In genomic region chr7:159030490-159031134, GRCh38 we compare ENCODE assay signal across 1 cellular context.
TF ChIP-seq lines count a peak whose summit lies in the region.

No MANE protein-coding gene starts in this region.

TF ChIP-seq in SK-N-SH, 30 proteins besides CTCF, POLR2A, EP300 and RAD21 (continued from another document):
- TF ChIP-seq RFX5 (IDR thresholded peaks at IDR 0.05; ENCODE audit: low read length) (no peak), USF2 (IDR thresholded peaks at IDR 0.05; ENCODE audit: borderline replicate concordance, low read depth, low read length) (no peak), NRF1 (IDR thresholded peaks at IDR 0.05; ENCODE audit: low read depth, low read length) (no peak), ZBTB33 (IDR thresholded peaks at IDR 0.05; ENCODE audit: borderline replicate concordance, low read depth) (no peak), RXRA (IDR thresholded peaks at IDR 0.05; ENCODE audit: borderline replicate concordance, low read depth) (no peak), MAX (IDR thresholded peaks at IDR 0.05; ENCODE audit: low read depth) (no peak), FOXM1 (IDR thresholded peaks at IDR 0.05; ENCODE audit: low read depth) (no peak), TAF1 (IDR thresholded peaks at IDR 0.05; ENCODE audit: borderline replicate concordance, low read depth, low read length) (no peak), PBX3 (IDR thresholded peaks at IDR 0.05) (no peak), RCOR1 (IDR thresholded peaks at IDR 0.05; ENCODE audit: low read length) (0 out of 2 replicates have a peak, but pooled peaks have one; percentile 25), YY1 (IDR thresholded peaks at IDR 0.05; ENCODE audit: low read depth) (no peak), ELF1 (IDR thresholded peaks at IDR 0.05) (no peak), EZH2phosphoT487 (IDR thresholded peaks at IDR 0.05; ENCODE audit: borderline replicate concordance, low read depth) (no peak), GATA2 (CRISPR knock-in tag; IDR thresholded peaks at IDR 0.05) (peak; percentile 50; the same call in 1 of the 2 replicates), MEF2A (IDR thresholded peaks at IDR 0.05; ENCODE audit: borderline replicate concordance, low read depth) (no peak)
